Comparison of ENCODE assay signal across 8 cellular contexts in genomic region chr21:29232601-29233541, GRCh38.
DNase-seq lines count a peak whose midpoint lies in the region; ATAC-seq and TF ChIP-seq lines count a peak whose summit lies in the region.

No MANE protein-coding gene starts in this region.

- TF ChIP-seq CTCF in CD14-positive monocyte (IDR thresholded peaks at IDR 0.05) (peak; percentile 32), right atrium auricular region (IDR thresholded peaks at IDR 0.05) (no peak)

- H3K27me3 ChIP-seq in right atrium auricular region: no peaks in the 10 kb centered on the region

- no peaks in the 10 kb centered on the region for H3K36me3 ChIP-seq in right atrium auricular region

- no peaks in the 10 kb centered on the region for H3K9me3 Mint-ChIP-seq in CD14-positive monocyte

- intact Hi-C loops in CD14-positive monocyte (cut with micrococcal nuclease) (loop anchor here in 1 of 2 donors (5.0 kb wide), 1 partner anchor 64 kb away; the partner anchor contains the start of gene BACH1), left colon (cut with DNase I, micrococcal nuclease) (no loop called here)

- no peaks in the 10 kb centered on the region for H3K27me3 Mint-ChIP-seq in CD14-positive monocyte (ENCODE audit: low read depth in 3 of 3)

- DNase-seq in CD14-positive monocyte (ENCODE audit: low spot score) (no peak), NAMALWA (ENCODE audit: low spot score) (peak; percentile 11), left colon (no peak), NCI-H146 treated with DMSO at 0.1 percent for 48 hours (lab: John Stamatoyannopoulos, UW; ENCODE audit: unreplicated experiment) (no peak), GOT3 (lab: John Stamatoyannopoulos, UW) (no peak), right atrium auricular region (ENCODE audit: low spot score) (no peak)

- no peak overlapping the region for H3K4me3 ChIP-seq in right atrium auricular region

- peak overlapping the region; percentile 73 to 96 (median 85) for H3K27ac Mint-ChIP-seq in CD14-positive monocyte

- H3K4me3 Mint-ChIP-seq in CD14-positive monocyte: peak overlapping the region; percentile 28 to 84

- ATAC-seq in GM19455 (IDR thresholded peaks at IDR 0.05; ENCODE audit: unreplicated experiment) (peak; percentile 14), esophagus mucosa (peak; percentile 7), left colon (no peak)

- H3K36me3 Mint-ChIP-seq in CD14-positive monocyte: peaks cover 0 to 3% of the 10 kb centered on the region in 2 donors

- H3K4me1 ChIP-seq in right atrium auricular region: peaks cover 0 to 10% of the 10 kb centered on the region in 2 donors

- no peaks in the 10 kb centered on the region for H3K9me3 ChIP-seq in right atrium auricular region

- H3K4me1 Mint-ChIP-seq in CD14-positive monocyte: peaks cover 92% of the 10 kb centered on the region

- H3K27ac ChIP-seq in right atrium auricular region: no peak overlapping the region
